ENCODE assay signal across 9 cellular contexts in genomic region chr11:17730608-17731462, GRCh38. TPM values are rescaled to one million over a fixed set of nuclear protein-coding genes. Genes with fewer than 3 reads are reported as not detected.
DNase-seq lines count a peak whose midpoint lies in the region; ATAC-seq, FAIRE-seq and TF ChIP-seq lines count a peak whose summit lies in the region.
"Had no signal": no experiment of that assay in that cellular context is flagged by ENCODE, and none has a peak within 500 bp of the region (broad histone marks: within the 10 kb centered on the region; RNA-seq: fewer than 3 reads in every experiment).

No MANE protein-coding gene starts in this region.

- no peaks in the 10 kb centered on the region for H4K20me1 ChIP-seq in GM12878 (ENCODE audit: control insufficient read depth, insufficient read depth)

- intact Hi-C loops in GM12878 (cut with micrococcal nuclease; ENCODE audit: unreplicated experiment), result loop anchor here (1.0 kb wide), 2 partner anchors 132 to 248 kb away; no protein-coding TSS in a partner anchor
- intact Hi-C loops in spleen (cut with DNase I; ENCODE audit: low total_unique reads), result no loop called here

- H3K4me1 ChIP-seq in GM12878 (ENCODE audit: control insufficient read depth, insufficient read depth, low read length) (no peaks in the 10 kb centered on the region), spleen (peaks cover 0 to 16% (median 12%) of the 10 kb centered on the region in 6 donors)

- no peak overlapping the region for H3K9ac ChIP-seq in GM12878 (ENCODE audit: control insufficient read depth, insufficient read depth, low read length)
- H3K9ac ChIP-seq: BLaER1 treated with 17β-estradiol and CSF1 and Interleukin-3, amounts not matched to agents 10 nM and 100 nM had no signal

- H3K27me3 ChIP-seq in GM12878 (replicated peaks in 1 of 2; ENCODE audit: control insufficient read depth in 2 of 2, insufficient read depth in 2 of 2, low read length in 1 of 2), result peaks cover 2 to 3% of the 10 kb centered on the region in 2 experiments; a peak in 2 of 4 replicates
- peaks cover 2 to 75% (median 29%) of the 10 kb centered on the region in 7 donors for H3K27me3 ChIP-seq in spleen (replicated peaks in 1 of 7)

- no peak overlapping the region for H2AFZ ChIP-seq in GM12878 (ENCODE audit: control insufficient read depth, low read depth, low read length)

- no TSS peak for BruUV-seq in GM12878 (replicated peaks; lab: Mats Ljungman, UMichigan)

- no peak overlapping the region for H3K27ac ChIP-seq in GM12878 (ENCODE audit: control insufficient read depth, insufficient read depth)
- no peak overlapping the region for H3K27ac ChIP-seq in spleen
- H3K27ac ChIP-seq: BLaER1 treated with 17β-estradiol and CSF1 and Interleukin-3, amounts not matched to agents 10 nM and 100 nM had no signal

- in situ Hi-C loops in GM12878 (cut with MboI), result loop anchor here (5.0 kb wide), 1 partner anchor 246 kb away; no protein-coding TSS in a partner anchor

- 16% methylated on average over 9 of the region's 9 CpGs for WGBS in GM12878 (ENCODE audit: insufficient coverage, insufficient replicate concordance, low lambda C conversion rate, missing lambda C conversion rate)
- WGBS in spleen, 5 donors, result 14 to 22% (median 18%) methylated on average over 8 to 9 of the region's 9 CpGs

- peak; percentile 62 for FAIRE-seq in GM12878 (lab: Jason Lieb, UNC)

- POLR2A ChIA-PET in GM12878 (lab: Charles Lee), result interaction anchor here (1.2 kb wide), 1 partner anchor 248 kb away, joined by 3 read pairs; no protein-coding TSS in a partner anchor

- no peak overlapping the region for H3K4me3 ChIP-seq in GM12878
- no peak overlapping the region for H3K4me3 ChIP-seq in spleen
- H3K4me3 ChIP-seq: BLaER1 treated with 17β-estradiol and CSF1 and Interleukin-3, amounts not matched to agents 10 nM and 100 nM had no signal

- no peak for TF ChIP-seq EP300 in GM12878 (IDR thresholded peaks at IDR 0.05; ENCODE audit: borderline replicate concordance in 1 of 2, control insufficient read depth in 1 of 2, low read depth in 2 of 2, low read length in 2 of 2)

- TF ChIP-seq RAD21 in GM12878 (IDR thresholded peaks at IDR 0.05; ENCODE audit: insufficient read depth, low read depth, low read length), result peak; percentile 95

- SMC1A ChIA-PET in GM12878 (lab: Charles Lee; ENCODE audit: uncharacterized antibody, unreplicated experiment), result interaction anchor here (0.6 to 5.4 kb wide), 31 partner anchors 8 to 696 kb away, joined by 3 to 99 read pairs (median 3); no protein-coding TSS in a partner anchor

- H3K4me2 ChIP-seq in GM12878 (ENCODE audit: control insufficient read depth, insufficient read depth), result no peak overlapping the region
- H3K4me2 ChIP-seq: BLaER1 treated with 17β-estradiol and CSF1 and Interleukin-3, amounts not matched to agents 10 nM and 100 nM had no signal

- no peaks in the 10 kb centered on the region for H3K79me2 ChIP-seq in GM12878 (ENCODE audit: control insufficient read depth, insufficient read depth, low read length)

- ATAC-seq in GM18517 (IDR thresholded peaks at IDR 0.05; ENCODE audit: unreplicated experiment) (peak; percentile 75), HG03025 (IDR thresholded peaks at IDR 0.05; ENCODE audit: low FRiP score, unreplicated experiment) (peak; percentile 76), GM12878 (peak; percentile 97)

- CTCF ChIA-PET in GM12878 (lab: Yijun Ruan, JAX), result interaction anchor here (0.7 to 6.3 kb wide), 68 partner anchors 9 to 714 kb away, joined by 3 to 268 read pairs (median 4); partner anchors contain the start of gene MYOD1

- peak; percentile 88 to 97 (median 95) for TF ChIP-seq CTCF in GM12878 (IDR thresholded peaks at IDR 0.05 in 2 of 3, conservative IDR thresholded peaks at IDR 0.05 in 1 of 3; ENCODE audit: control insufficient read depth in 2 of 3, extremely low read depth in 1 of 3, insufficient read depth in 1 of 3, low read depth in 3 of 3, low read length in 3 of 3)
- TF ChIP-seq CTCF in spleen (IDR thresholded peaks at IDR 0.05 in 8 of 11, conservative IDR thresholded peaks at IDR 0.05 in 3 of 11), result peak; percentile 44 to 83 (median 72)

- RAD21 ChIA-PET in GM12878 (lab: Charles Lee; ENCODE audit: unreplicated experiment), result interaction anchor here (0.6 to 3.3 kb wide), 25 partner anchors 8 to 501 kb away, joined by 3 to 76 read pairs (median 3); no protein-coding TSS in a partner anchor

- peak; percentile 98 for DNase-seq in 8988T
- DNase-seq in NCI-H2081 (lab: John Stamatoyannopoulos, UW), result peak; percentile 96 to 97
- DNase-seq in T-helper 22 cell (ENCODE audit: low read depth), result peak; percentile 4
- peak; percentile 4 for DNase-seq in GM12878 (ENCODE audit: low read depth, low spot score)
- peak; percentile 16 to 88 (median 72) for DNase-seq in hypothalamus (lab: John Stamatoyannopoulos, UW)
- DNase-seq in spleen, result peak; percentile 84

- TF ChIP-seq POLR2A in GM12878 (IDR thresholded peaks at IDR 0.05; ENCODE audit: low read depth, low read length) (no peak), spleen (IDR thresholded peaks at IDR 0.05) (no peak)

- H3K36me3 ChIP-seq in GM12878 (ENCODE audit: control insufficient read depth in 2 of 2, insufficient read depth in 2 of 2, low read length in 1 of 2), result no peaks in the 10 kb centered on the region
- H3K36me3 ChIP-seq in spleen, result no peaks in the 10 kb centered on the region
- H3K36me3 ChIP-seq: BLaER1 treated with 17β-estradiol and CSF1 and Interleukin-3, amounts not matched to agents 10 nM and 100 nM had no signal

- H3K9me3 ChIP-seq in GM12878 (replicated peaks; ENCODE audit: control insufficient read depth, insufficient read depth, low read length) (no peaks in the 10 kb centered on the region), spleen (peaks cover 0 to 2% (median 0%) of the 10 kb centered on the region in 8 donors)

TF ChIP-seq in GM12878, 131 proteins besides CTCF, POLR2A, EP300 and RAD21:
- TF ChIP-seq SMARCA5 (IDR thresholded peaks at IDR 0.05) (0 out of 2 replicates have a peak, but pooled peaks have one; percentile 17), SPI1 (IDR thresholded peaks at IDR 0.05; ENCODE audit: borderline replicate concordance, insufficient read depth, low read depth, low read length) (no peak), YY1 (IDR thresholded peaks at IDR 0.05; ENCODE audit: low read depth, low read length) (peak; percentile 70; the same call in 1 of the 2 replicates), SMC3 (IDR thresholded peaks at IDR 0.05; ENCODE audit: borderline replicate concordance, low read length) (peak; percentile 88)

RNA-seq across cellular contexts. Expression of gene KCNC1, which starts 3.7 kb away (rescaled TPM):
- not detected in 2 replicates for total RNA-seq in GM12878 (2013; cell fraction: nucleolus; rRNA removed)
- total RNA-seq in GM12878 (2014; rRNA removed), result not detected in 2 replicates
- total RNA-seq in GM12878 (2014; rRNA removed; fragmentation: Illumina TruSeq; extraction: Trizol), result not detected in 2 replicates
- not detected in 2 replicates for total RNA-seq in GM12878 (2021)
- 0.13 TPM for polyA plus RNA-seq in GM12878 (2011; ENCODE audit: low read depth)
- not detected in 2 replicates for polyA plus RNA-seq in GM12878 (2011; rRNA removed)
- polyA plus RNA-seq in GM12878 (2011; cell fraction: cytosol; rRNA removed), result not detected in 2 replicates
- polyA plus RNA-seq in GM12878 (2011; cell fraction: nucleus; rRNA removed), result not detected in 2 replicates
- 0.06 and 0.23 TPM in 2 replicates for polyA plus RNA-seq in GM12878 (2012)
- polyA plus RNA-seq in GM12878 (2014; fragmentation: Illumina TruSeq; extraction: Trizol), result not detected in 2 replicates
- not detected for polyA plus RNA-seq in GM12878 (2014; fragmentation: Nextera tagmentation; extraction: Ambion mirVana)
- polyA plus RNA-seq in GM12878 (2014; rRNA removed), result not detected in 2 replicates
- polyA plus RNA-seq in GM12878 (2016; fragmentation: Nextera tagmentation; extraction: Ambion mirVana), result under 1 TPM; 0.27 to 0.34 TPM
- polyA minus RNA-seq in GM12878 (2011; rRNA and poly(A)+ RNA removed), result not detected in 2 replicates
- not detected in 2 replicates for polyA minus RNA-seq in GM12878 (2011; cell fraction: cytosol; rRNA and poly(A)+ RNA removed)
- polyA minus RNA-seq in GM12878 (2011; cell fraction: nucleus; rRNA and poly(A)+ RNA removed), result not detected in 2 replicates
- not detected for total RNA-seq in spleen
- polyA plus RNA-seq in spleen, result not detected

RNA-seq across cellular contexts. Expression of gene MYOD1, which starts 11.5 kb away (rescaled TPM):
- total RNA-seq in GM12878 (2013; cell fraction: nucleolus; rRNA removed), result not detected in 2 replicates
- total RNA-seq in GM12878 (2014; rRNA removed) (not detected in 2 replicates), GM12878 (2014; rRNA removed; fragmentation: Illumina TruSeq; extraction: Trizol) (not detected in 2 replicates), GM12878 (2021) (not detected in 2 replicates), spleen (not detected)
- polyA plus RNA-seq in GM12878 (2011; ENCODE audit: low read depth), result not detected
- polyA plus RNA-seq in GM12878 (2011; rRNA removed) (not detected in 2 replicates), GM12878 (2014; fragmentation: Illumina TruSeq; extraction: Trizol) (not detected in 2 replicates), GM12878 (2014; fragmentation: Nextera tagmentation; extraction: Ambion mirVana) (not detected), GM12878 (2014; rRNA removed) (not detected in 2 replicates), GM12878 (2016; fragmentation: Nextera tagmentation; extraction: Ambion mirVana) (not detected), spleen (under 1 TPM in 1 of 3 donors, not detected in 2; 0.04 TPM)
- polyA plus RNA-seq in GM12878 (2011; cell fraction: cytosol; rRNA removed), result not detected in 2 replicates
- not detected in 2 replicates for polyA plus RNA-seq in GM12878 (2011; cell fraction: nucleus; rRNA removed)
- not detected in 2 replicates for polyA plus RNA-seq in GM12878 (2012)
- polyA minus RNA-seq in GM12878 (2011; rRNA and poly(A)+ RNA removed), result not detected in 2 replicates
- not detected in 2 replicates for polyA minus RNA-seq in GM12878 (2011; cell fraction: cytosol; rRNA and poly(A)+ RNA removed)
- polyA minus RNA-seq in GM12878 (2011; cell fraction: nucleus; rRNA and poly(A)+ RNA removed), result not detected in 2 replicates

Comparison
In these comparisons a context has a peak if more than half of its experiments do, and no peak if none do; other contexts are left out.
1. DNase-seq: peak in every context shown above with its lines; median percentile 98 in 8988T; 96 in NCI-H2081; 84 in spleen; 72 in hypothalamus; 4 in T-helper 22 cell; 4 in GM12878.